8 cellular contexts compared by ENCODE assay signal in the genomic region with DNA sequence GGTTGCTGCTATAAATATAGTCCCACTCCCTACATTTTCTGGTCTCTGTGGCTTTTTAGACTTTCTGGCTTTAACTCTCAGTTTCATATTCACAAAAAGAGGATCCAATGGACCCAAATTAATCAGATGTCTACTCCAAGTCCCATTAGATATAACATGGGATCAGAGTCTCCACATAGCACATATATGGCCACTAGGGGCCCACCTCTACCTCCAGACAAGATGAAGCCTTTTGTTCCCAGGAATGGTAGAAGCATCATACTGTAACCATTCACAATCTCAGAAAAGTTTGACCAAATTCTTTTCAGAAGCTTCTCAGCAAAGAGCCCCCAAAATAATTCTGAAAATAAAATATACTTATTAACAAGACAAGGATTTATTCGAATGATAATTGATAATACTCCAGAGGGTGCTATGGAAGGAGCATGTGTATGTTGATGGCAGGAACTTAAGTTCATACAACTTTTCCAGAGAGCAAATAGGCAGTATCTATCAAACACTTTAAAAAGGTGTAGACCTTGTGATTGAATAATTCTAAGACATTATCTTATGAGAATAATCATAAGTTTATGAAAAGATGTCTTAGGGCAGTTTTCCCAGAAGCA.
DNase-seq lines count a peak whose midpoint lies in the region; ATAC-seq lines count a peak whose summit lies in the region.

No MANE protein-coding gene starts in this region.

- peaks cover 16% of the 10 kb centered on the region for H3K4me1 ChIP-seq in CD4-positive, alpha-beta memory T cell (ENCODE audit: insufficient read depth, low read length)
- no peaks in the 10 kb centered on the region for H3K4me1 ChIP-seq in aorta (ENCODE audit: control insufficient read depth in 1 of 2, insufficient read depth in 2 of 2, low read length in 2 of 2)

- H3K9me3 ChIP-seq in CD4-positive, alpha-beta memory T cell (ENCODE audit: control insufficient read depth in 1 of 2, low read length in 2 of 2), result no peaks in the 10 kb centered on the region
- no peaks in the 10 kb centered on the region for H3K9me3 ChIP-seq in aorta (ENCODE audit: control insufficient read depth, low read length)

- POLR2A ChIA-PET in CD4-positive, alpha-beta memory T cell (lab: Charles Lee; ENCODE audit: partially characterized antibody), result no interaction called here

- peaks cover 0 to 5% (median 2%) of the 10 kb centered on the region in 4 donors for H3K4me1 Mint-ChIP-seq in CD4-positive, alpha-beta memory T cell

- ATAC-seq in GM18870 (IDR thresholded peaks at IDR 0.05; ENCODE audit: unreplicated experiment), result peak; percentile 86
- peak; percentile 72 for ATAC-seq in HG03060 (IDR thresholded peaks at IDR 0.05; ENCODE audit: low read depth, unreplicated experiment)
- ATAC-seq in aorta (ENCODE audit: low FRiP score), result no peak

- intact Hi-C loops in CD4-positive, alpha-beta memory T cell (cut with micrococcal nuclease), result loop anchor here (1.0 to 10.0 kb wide), 4 partner anchors 272 to 692 kb away; no protein-coding TSS in a partner anchor
- intact Hi-C loops in aorta (cut with DNase I), result no loop called here

- CTCF ChIA-PET in CD4-positive, alpha-beta memory T cell (lab: Charles Lee; ENCODE audit: partially characterized antibody), result interaction anchor here (0.6 to 2.0 kb wide), 5 partner anchors 10 to 383 kb away, joined by 3 to 7 read pairs (median 3); no protein-coding TSS in a partner anchor

- no peaks in the 10 kb centered on the region for H3K36me3 ChIP-seq in CD4-positive, alpha-beta memory T cell (ENCODE audit: insufficient read depth, low read length)
- H3K36me3 ChIP-seq in aorta (ENCODE audit: control insufficient read depth in 1 of 2, insufficient read depth in 2 of 2, low read length in 1 of 2), result no peaks in the 10 kb centered on the region

- H3K27ac Mint-ChIP-seq in CD4-positive, alpha-beta memory T cell, result no peak overlapping the region

- WGBS in aorta, 2 donors, result 24 to 25% methylated on average over 1 of the region's 1 CpG

- H3K27ac ChIP-seq in CD4-positive, alpha-beta memory T cell (ENCODE audit: low read depth, low read length), result no peak overlapping the region
- no peak overlapping the region for H3K27ac ChIP-seq in aorta (ENCODE audit: low read depth in 1 of 2, low read length in 2 of 2)

- H3K27me3 ChIP-seq in CD4-positive, alpha-beta memory T cell (ENCODE audit: insufficient read depth, low read length), result no peaks in the 10 kb centered on the region
- H3K27me3 ChIP-seq in aorta (ENCODE audit: control insufficient read depth in 1 of 2, insufficient read depth in 2 of 2, low read length in 1 of 2), result peaks cover 0 to 2% of the 10 kb centered on the region in 2 donors

- H3K4me3 Mint-ChIP-seq in CD4-positive, alpha-beta memory T cell, result no peak overlapping the region

- H3K36me3 Mint-ChIP-seq in CD4-positive, alpha-beta memory T cell, result no peaks in the 10 kb centered on the region

- no peak overlapping the region for H3K4me3 ChIP-seq in CD4-positive, alpha-beta memory T cell (ENCODE audit: low read length in 2 of 2)
- no peak overlapping the region for H3K4me3 ChIP-seq in aorta (ENCODE audit: low read length in 2 of 2)

- H3K9me3 Mint-ChIP-seq in CD4-positive, alpha-beta memory T cell, result no peaks in the 10 kb centered on the region

- DNase-seq in CD4-positive, alpha-beta memory T cell, result peak in 3 of 5 donors; percentile 5 to 13 (median 8)
- DNase-seq in RKO (ENCODE audit: low spot score) (peak; percentile 55), hepatic stellate cell (ENCODE audit: low spot score) (peak; percentile 4), superior temporal gyrus (ENCODE audit: extremely low spot score) (peak; percentile 66), aorta (no peak), NCI-H2029 treated with DMSO at 0.1 percent for 48 hours (lab: John Stamatoyannopoulos, UW) (no peak)

- peaks cover 1 to 4% of the 10 kb centered on the region in 2 donors for H3K27me3 Mint-ChIP-seq in CD4-positive, alpha-beta memory T cell

Comparison
In these comparisons a context has a peak if more than half of its experiments do, and no peak if none do; other contexts are left out.
1. DNase-seq: peak in CD4-positive, alpha-beta memory T cell (3 of 5), RKO (single experiment), hepatic stellate cell (single experiment) and superior temporal gyrus (single experiment); none in aorta (0 of 2) and NCI-H2029 treated with DMSO at 0.1 percent for 48 hours (single experiment).